ENCODE assay signal across 7 cellular contexts in the genomic region with DNA sequence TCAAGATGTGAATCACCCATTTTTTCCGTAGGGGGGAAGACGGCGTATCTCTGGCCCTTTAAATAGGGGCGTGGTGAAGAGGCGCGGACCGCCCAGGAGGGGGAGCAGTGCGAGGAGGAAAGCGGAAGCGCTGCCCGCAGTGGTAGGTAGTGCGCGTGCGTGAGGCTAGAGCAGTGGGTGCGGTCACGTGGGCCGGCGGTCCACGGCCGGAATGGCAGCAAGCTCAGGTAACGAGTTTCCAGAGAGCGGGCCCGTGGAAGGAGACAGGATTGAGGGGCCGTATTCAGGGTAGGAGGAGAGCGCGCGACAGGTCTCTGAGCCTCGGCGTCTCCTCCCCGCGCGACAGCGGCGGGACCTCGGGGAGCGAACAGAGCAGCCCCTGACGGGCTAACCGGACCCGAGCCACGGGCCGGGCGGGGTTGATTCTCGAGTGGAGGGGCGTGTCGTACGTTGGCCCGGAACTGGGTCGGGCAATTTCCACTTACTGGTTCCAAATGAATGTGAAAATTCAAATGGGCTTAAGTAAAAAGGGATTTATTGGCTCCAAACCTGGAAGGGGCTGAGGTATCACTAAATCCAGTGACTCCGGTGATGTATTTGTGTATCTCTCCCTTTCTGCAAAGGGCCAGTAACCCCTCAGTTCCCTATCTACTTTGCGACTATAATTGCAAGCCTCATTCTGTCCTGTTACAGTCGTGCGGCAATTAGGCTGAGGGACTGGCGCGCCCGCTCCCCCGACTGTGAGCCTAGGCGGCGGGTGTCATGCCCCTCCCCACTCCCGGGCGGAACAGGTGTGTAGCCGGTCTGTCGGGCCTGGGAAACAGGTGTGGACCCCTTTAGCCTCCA.
A peak's percentile ranks its signal among the peaks of the same experiment; 100 is the strongest.
DNase-seq lines count a peak whose midpoint lies in the region; ATAC-seq, FAIRE-seq and TF ChIP-seq lines count a peak whose summit lies in the region.

A gene with protein sequence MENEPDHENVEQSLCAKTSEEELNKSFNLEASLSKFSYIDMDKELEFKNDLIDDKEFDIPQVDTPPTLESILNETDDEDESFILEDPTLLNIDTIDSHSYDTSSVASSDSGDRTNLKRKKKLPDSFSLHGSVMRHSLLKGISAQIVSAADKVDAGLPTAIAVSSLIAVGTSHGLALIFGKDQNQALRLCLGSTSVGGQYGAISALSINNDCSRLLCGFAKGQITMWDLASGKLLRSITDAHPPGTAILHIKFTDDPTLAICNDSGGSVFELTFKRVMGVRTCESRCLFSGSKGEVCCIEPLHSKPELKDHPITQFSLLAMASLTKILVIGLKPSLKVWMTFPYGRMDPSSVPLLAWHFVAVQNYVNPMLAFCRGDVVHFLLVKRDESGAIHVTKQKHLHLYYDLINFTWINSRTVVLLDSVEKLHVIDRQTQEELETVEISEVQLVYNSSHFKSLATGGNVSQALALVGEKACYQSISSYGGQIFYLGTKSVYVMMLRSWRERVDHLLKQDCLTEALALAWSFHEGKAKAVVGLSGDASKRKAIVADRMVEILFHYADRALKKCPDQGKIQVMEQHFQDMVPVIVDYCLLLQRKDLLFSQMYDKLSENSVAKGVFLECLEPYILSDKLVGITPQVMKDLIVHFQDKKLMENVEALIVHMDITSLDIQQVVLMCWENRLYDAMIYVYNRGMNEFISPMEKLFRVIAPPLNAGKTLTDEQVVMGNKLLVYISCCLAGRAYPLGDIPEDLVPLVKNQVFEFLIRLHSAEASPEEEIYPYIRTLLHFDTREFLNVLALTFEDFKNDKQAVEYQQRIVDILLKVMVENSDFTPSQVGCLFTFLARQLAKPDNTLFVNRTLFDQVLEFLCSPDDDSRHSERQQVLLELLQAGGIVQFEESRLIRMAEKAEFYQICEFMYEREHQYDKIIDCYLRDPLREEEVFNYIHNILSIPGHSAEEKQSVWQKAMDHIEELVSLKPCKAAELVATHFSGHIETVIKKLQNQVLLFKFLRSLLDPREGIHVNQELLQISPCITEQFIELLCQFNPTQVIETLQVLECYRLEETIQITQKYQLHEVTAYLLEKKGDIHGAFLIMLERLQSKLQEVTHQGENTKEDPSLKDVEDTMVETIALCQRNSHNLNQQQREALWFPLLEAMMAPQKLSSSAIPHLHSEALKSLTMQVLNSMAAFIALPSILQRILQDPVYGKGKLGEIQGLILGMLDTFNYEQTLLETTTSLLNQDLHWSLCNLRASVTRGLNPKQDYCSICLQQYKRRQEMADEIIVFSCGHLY (N-terminal part only) (plus strand): TSS at position 168 of the 846 bp plus-strand sequence. CDS start 12,467 bp downstream, outside the sequence.

- FAIRE-seq in GM18507 (lab: Jason Lieb, UNC): peak; percentile 96

- ATAC-seq in HG02981 (IDR thresholded peaks at IDR 0.05; ENCODE audit: unreplicated experiment): peak; percentile 92

- in situ Hi-C loops in astrocyte of the spinal cord (cut with HindIII; ENCODE audit: low sequenced_read_pairs): no loop called here

- DNase-seq in GM18507 (ENCODE audit: extremely low spot score, insufficient read length, low read depth) (peak; percentile 92), NCI-H2029 (lab: John Stamatoyannopoulos, UW) (peak; percentile 93), T-helper 22 cell (ENCODE audit: low read depth) (peak; percentile 93), astrocyte of the spinal cord (ENCODE audit: low read depth, low spot score) (peak; percentile 95), hippocampal formation (lab: John Stamatoyannopoulos, UW) (peak; percentile 92 to 95), retinal pigment epithelial cell (ENCODE audit: low read depth) (peak; percentile 65)

- peak within 1 kb of the TSS; percentile 83 for H3K4me3 ChIP-seq in astrocyte of the spinal cord (ENCODE audit: low read depth, low read length)
- H3K4me3 ChIP-seq in retinal pigment epithelial cell (ENCODE audit: low read length): peak within 1 kb of the TSS; percentile 95

- TF ChIP-seq CTCF in astrocyte of the spinal cord (IDR thresholded peaks at IDR 0.05; ENCODE audit: low read depth, low read length): peak; percentile 54
- TF ChIP-seq CTCF in retinal pigment epithelial cell (conservative IDR thresholded peaks at IDR 0.05; ENCODE audit: low read depth, low read length): peak; percentile 53

Comparison
In these comparisons a context has a peak if more than half of its experiments do, and no peak if none do; other contexts are left out.
1. Peak in every context shown above with its lines: DNase-seq, ATAC-seq and H3K4me3 ChIP-seq.